Comparison of ENCODE assay signal across 9 cellular contexts in genomic region chr9:129270903-129271431, GRCh38.
DNase-seq lines count a peak whose midpoint lies in the region; ATAC-seq lines count a peak whose summit lies in the region.
"Had no signal": no experiment of that assay in that cellular context is flagged by ENCODE, and none has a peak within 500 bp of the region (broad histone marks: within the 10 kb centered on the region; RNA-seq: fewer than 3 reads in every experiment).

No MANE protein-coding gene starts in this region.

- no peaks in the 10 kb centered on the region for H3K36me3 Mint-ChIP-seq in activated T-cell treated with anti-CD3 and anti-CD28 coated beads, Interleukin-2, amount 50 U/mL, for 4 hours (ENCODE audit: insufficient read depth)
- no peaks in the 10 kb centered on the region for H3K36me3 Mint-ChIP-seq in activated T-helper 1 cell treated with anti-CD3 and anti-CD28 coated beads, Interleukin-12 subunit alpha, Interleukin-12 subunit beta, Interleukin-2, Interleukin-4 antibody, amounts not matched to agents 30 ng/mL and 10 ng/mL and 1 ng/mL, durations not matched to agents 14 hours and 24 hours and 36 hours (ENCODE audit: low read depth)

- intact Hi-C loops in activated T-helper 1 cell treated with anti-CD3 and anti-CD28 coated beads, Interleukin-12 subunit alpha, Interleukin-12 subunit beta, Interleukin-2, Interleukin-4 antibody, amounts not matched to agents 30 ng/mL and 10 ng/mL and 1 ng/mL, durations not matched to agents 14 hours and 24 hours and 36 hours (cut with micrococcal nuclease) = loop anchor here (1.0 to 2.0 kb wide), 2 partner anchors 34 to 36 kb away; no protein-coding TSS in a partner anchor

- H3K27ac Mint-ChIP-seq in activated T-helper 1 cell treated with anti-CD3 and anti-CD28 coated beads, Interleukin-12 subunit alpha, Interleukin-12 subunit beta, Interleukin-2, Interleukin-4 antibody, amounts not matched to agents 30 ng/mL and 10 ng/mL and 1 ng/mL, durations not matched to agents 14 hours and 24 hours and 36 hours = peak overlapping the region; percentile 72

- ATAC-seq in activated T-cell treated with anti-CD3 and anti-CD28 coated beads, Interleukin-2, amount 50 U/mL, for 4 hours = peak; percentile 25 to 37
- ATAC-seq in HG03045 (IDR thresholded peaks at IDR 0.05; ENCODE audit: unreplicated experiment) = peak; percentile 66
- no peak for ATAC-seq in HG03521 (IDR thresholded peaks at IDR 0.05; ENCODE audit: unreplicated experiment)
- ATAC-seq: psoas muscle had no signal

- H3K4me3 Mint-ChIP-seq in activated T-cell treated with anti-CD3 and anti-CD28 coated beads, Interleukin-2, amount 50 U/mL, for 4 hours = peak overlapping the region; percentile 38
- H3K4me3 Mint-ChIP-seq in activated T-helper 1 cell treated with anti-CD3 and anti-CD28 coated beads, Interleukin-12 subunit alpha, Interleukin-12 subunit beta, Interleukin-2, Interleukin-4 antibody, amounts not matched to agents 30 ng/mL and 10 ng/mL and 1 ng/mL, durations not matched to agents 14 hours and 24 hours and 36 hours = peak overlapping the region; percentile 63

- no peaks in the 10 kb centered on the region for H3K9me3 Mint-ChIP-seq in activated T-cell treated with anti-CD3 and anti-CD28 coated beads, Interleukin-2, amount 50 U/mL, for 4 hours
- H3K9me3 Mint-ChIP-seq in activated T-helper 1 cell treated with anti-CD3 and anti-CD28 coated beads, Interleukin-12 subunit alpha, Interleukin-12 subunit beta, Interleukin-2, Interleukin-4 antibody, amounts not matched to agents 30 ng/mL and 10 ng/mL and 1 ng/mL, durations not matched to agents 14 hours and 24 hours and 36 hours = no peaks in the 10 kb centered on the region

- peaks cover 21% of the 10 kb centered on the region for H3K4me1 Mint-ChIP-seq in activated T-cell treated with anti-CD3 and anti-CD28 coated beads, Interleukin-2, amount 50 U/mL, for 4 hours (ENCODE audit: low read depth)
- peaks cover 29% of the 10 kb centered on the region for H3K4me1 Mint-ChIP-seq in activated T-helper 1 cell treated with anti-CD3 and anti-CD28 coated beads, Interleukin-12 subunit alpha, Interleukin-12 subunit beta, Interleukin-2, Interleukin-4 antibody, amounts not matched to agents 30 ng/mL and 10 ng/mL and 1 ng/mL, durations not matched to agents 14 hours and 24 hours and 36 hours (ENCODE audit: low read depth)

- H3K27me3 Mint-ChIP-seq in activated T-cell treated with anti-CD3 and anti-CD28 coated beads, Interleukin-2, amount 50 U/mL, for 4 hours (ENCODE audit: low read depth) = peaks cover 4% of the 10 kb centered on the region
- H3K27me3 Mint-ChIP-seq in activated T-helper 1 cell treated with anti-CD3 and anti-CD28 coated beads, Interleukin-12 subunit alpha, Interleukin-12 subunit beta, Interleukin-2, Interleukin-4 antibody, amounts not matched to agents 30 ng/mL and 10 ng/mL and 1 ng/mL, durations not matched to agents 14 hours and 24 hours and 36 hours (ENCODE audit: insufficient read depth) = peaks cover 14% of the 10 kb centered on the region

- DNase-seq in activated T-cell treated with anti-CD3 and anti-CD28 coated beads, Interleukin-2, amount 50 U/mL, for 4 hours = no peak
- DNase-seq in activated T-cell treated with anti-CD3 and anti-CD28 coated beads for 4 hours (no peak), non-pigmented ciliary epithelial cell (ENCODE audit: low read depth) (peak; percentile 71), NCI-H1436 treated with DMSO at 0.1 percent for 48 hours (lab: John Stamatoyannopoulos, UW) (no peak), NCI-H2196 (lab: John Stamatoyannopoulos, UW; ENCODE audit: unreplicated experiment) (no peak)
- DNase-seq in activated T-helper 1 cell treated with anti-CD3 and anti-CD28 coated beads, Interleukin-12 subunit alpha, Interleukin-12 subunit beta, Interleukin-2, Interleukin-4 antibody, amounts not matched to agents 30 ng/mL and 10 ng/mL and 1 ng/mL, durations not matched to agents 14 hours and 24 hours and 36 hours (ENCODE audit: low spot score) = no peak
